ENCODE assay signal across 20 cellular contexts in genomic region chr13:94318418-94318817, GRCh38.
DNase-seq lines count a peak whose midpoint lies in the region; ATAC-seq, FAIRE-seq and TF ChIP-seq lines count a peak whose summit lies in the region.
"Had no signal": no experiment of that assay in that cellular context is flagged by ENCODE, and none has a peak within 500 bp of the region (broad histone marks: within the 10 kb centered on the region; RNA-seq: fewer than 3 reads in every experiment).

No MANE protein-coding gene starts in this region.

- peaks cover 8% of the 10 kb centered on the region for H3K4me1 Mint-ChIP-seq in type B pancreatic cell (ENCODE audit: unreplicated experiment)

- peaks cover 9% of the 10 kb centered on the region for H3K9me3 Mint-ChIP-seq in type B pancreatic cell
- H3K9me3 Mint-ChIP-seq: CD8-positive, alpha-beta T cell had no signal

- peak overlapping the region in 8 of 11 experiments; percentile 10 to 31 (median 22); a peak in 10 of 22 replicates for H3K4me2 ChIP-seq in BLaER1 treated with 17β-estradiol and CSF1 and Interleukin-3, amounts not matched to agents 10 nM and 100 nM

- TF ChIP-seq CTCF in right atrium auricular region (IDR thresholded peaks at IDR 0.05): no peak
- no peak for TF ChIP-seq CTCF in type B pancreatic cell (conservative IDR thresholded peaks at IDR 0.05)

- no peak overlapping the region for H3K9ac ChIP-seq in BLaER1 treated with 17β-estradiol and CSF1 and Interleukin-3, amounts not matched to agents 10 nM and 100 nM

- ATAC-seq in GM19395 (IDR thresholded peaks at IDR 0.05; ENCODE audit: unreplicated experiment) (peak; percentile 62), HG03442 (IDR thresholded peaks at IDR 0.05; ENCODE audit: unreplicated experiment) (peak; percentile 52), GM21390 (IDR thresholded peaks at IDR 0.05; ENCODE audit: unreplicated experiment) (no peak)
- ATAC-seq: CD8-positive, alpha-beta T cell; right cardiac atrium; T-helper 17 cell had no signal

- no peaks in the 10 kb centered on the region for H4K20me1 ChIP-seq in BLaER1 treated with 17β-estradiol and CSF1 and Interleukin-3, amounts not matched to agents 10 nM and 100 nM

- H3K4me3 Mint-ChIP-seq in type B pancreatic cell: no peak overlapping the region
- H3K4me3 Mint-ChIP-seq: activated B cell treated with CpG ODN at 0.5 μM for 24 hours; CD8-positive, alpha-beta T cell; central memory CD8-positive, alpha-beta T cell; T-helper 17 cell had no signal

- no peak overlapping the region for H3K27ac Mint-ChIP-seq in type B pancreatic cell
- H3K27ac Mint-ChIP-seq: activated B cell treated with CpG ODN at 0.5 μM for 24 hours; CD8-positive, alpha-beta T cell; T-helper 17 cell had no signal

- peaks cover 18 to 33% (median 28%) of the 10 kb centered on the region in 10 experiments for H3K4me1 ChIP-seq in BLaER1 treated with 17β-estradiol and CSF1 and Interleukin-3, amounts not matched to agents 10 nM and 100 nM
- H3K4me1 ChIP-seq in right atrium auricular region: no peaks in the 10 kb centered on the region

- no peak overlapping the region for H3K27ac ChIP-seq in BLaER1 treated with 17β-estradiol and CSF1 and Interleukin-3, amounts not matched to agents 10 nM and 100 nM
- H3K27ac ChIP-seq in right atrium auricular region: no peak overlapping the region
- H3K27ac ChIP-seq: neutrophil had no signal

- peaks cover 3% of the 10 kb centered on the region for H3K36me3 Mint-ChIP-seq in type B pancreatic cell
- H3K36me3 Mint-ChIP-seq: CD8-positive, alpha-beta T cell had no signal

- no peaks in the 10 kb centered on the region for H3K27me3 Mint-ChIP-seq in type B pancreatic cell
- H3K27me3 Mint-ChIP-seq: activated B cell treated with CpG ODN at 0.5 μM for 24 hours; central memory CD8-positive, alpha-beta T cell; T-helper 17 cell had no signal

- H3K4me3 ChIP-seq in BLaER1 treated with 17β-estradiol and CSF1 and Interleukin-3, amounts not matched to agents 10 nM and 100 nM: no peak overlapping the region
- H3K4me3 ChIP-seq in right atrium auricular region: no peak overlapping the region

- no peak for FAIRE-seq in urothelium cell line (lab: Jason Lieb, UNC)

- H3K27me3 ChIP-seq in BLaER1 treated with 17β-estradiol and CSF1 and Interleukin-3, amounts not matched to agents 10 nM and 100 nM: no peaks in the 10 kb centered on the region
- no peaks in the 10 kb centered on the region for H3K27me3 ChIP-seq in right atrium auricular region

- DNase-seq in fibroblast of gingiva (ENCODE audit: low read depth): peak; percentile 59
- no peak for DNase-seq in urothelium cell line (ENCODE audit: low spot score)
- DNase-seq in right atrium auricular region (ENCODE audit: low spot score): no peak
- DNase-seq in type B pancreatic cell (ENCODE audit: extremely low spot score, unreplicated experiment): no peak
- DNase-seq: ACHN; activated B cell treated with CpG ODN at 0.5 μM for 24 hours; amniotic stem cell; CD8-positive, alpha-beta T cell; effector CD8-positive, alpha-beta T cell; NCI-H146; NCI-H345; right cardiac atrium; stimulated activated CD4-positive, alpha-beta T cell treated with anti-CD3 and anti-CD28 coated beads, Interleukin-2, amount 100 ng/mL, for 48 hours; T-helper 17 cell had no signal

- no peaks in the 10 kb centered on the region; a peak in 1 of 22 replicates for H3K36me3 ChIP-seq in BLaER1 treated with 17β-estradiol and CSF1 and Interleukin-3, amounts not matched to agents 10 nM and 100 nM
- H3K36me3 ChIP-seq in right atrium auricular region: no peaks in the 10 kb centered on the region
- H3K36me3 ChIP-seq: neutrophil had no signal

- peaks cover 14 to 38% (median 25%) of the 10 kb centered on the region in 11 experiments; a peak in 20 of 22 replicates for H3K9me3 ChIP-seq in BLaER1 treated with 17β-estradiol and CSF1 and Interleukin-3, amounts not matched to agents 10 nM and 100 nM (replicated peaks in 1 of 11)
- H3K9me3 ChIP-seq in right atrium auricular region: no peaks in the 10 kb centered on the region
- H3K9me3 ChIP-seq: neutrophil had no signal
